In genomic region chr1:205259361-205259832, GRCh38 we compare ENCODE assay signal across 13 cellular contexts. TPM values are rescaled to one million over a fixed set of nuclear protein-coding genes. Genes with fewer than 3 reads are reported as not detected.
A peak's percentile ranks its signal among the peaks of the same experiment; 100 is the strongest.
DNase-seq lines count a peak whose midpoint lies in the region; ATAC-seq and TF ChIP-seq lines count a peak whose summit lies in the region.
"Had no signal": no experiment of that assay in that cellular context is flagged by ENCODE, and none has a peak within 500 bp of the region (broad histone marks: within the 10 kb centered on the region; RNA-seq: fewer than 3 reads in every experiment).

No MANE protein-coding gene starts in this region.

- no peak overlapping the region for H3K4me3 Mint-ChIP-seq in brain
- H3K4me3 Mint-ChIP-seq in T-helper 17 cell, result no peak overlapping the region
- H3K4me3 Mint-ChIP-seq: nephron progenitor cell; stimulated activated naive B cell treated with anti-CD40 and anti-IgM and Interleukin-4, amounts not matched to agents 10 μg/mL and 1 μg/mL and 100 μg/mL, for 72 hours had no signal

- ATAC-seq in Right ventricle myocardium superior (ENCODE audit: poor library complexity) (peak; percentile 6), upper lobe of right lung (peak; percentile 57), T-helper 17 cell (no peak), left colon (no peak)
- ATAC-seq: stimulated activated naive B cell treated with anti-CD40 and anti-IgM and Interleukin-4, amounts not matched to agents 10 μg/mL and 1 μg/mL and 100 μg/mL, for 72 hours had no signal

- H3K9me3 Mint-ChIP-seq in brain, result no peaks in the 10 kb centered on the region
- H3K9me3 Mint-ChIP-seq: nephron progenitor cell; stimulated activated naive B cell treated with anti-CD40 and anti-IgM and Interleukin-4, amounts not matched to agents 10 μg/mL and 1 μg/mL and 100 μg/mL, for 72 hours had no signal

- H3K4me3 ChIP-seq in right atrium auricular region (no peak overlapping the region), iPS-18a (ENCODE audit: low read length) (no peak overlapping the region), upper lobe of right lung (no peak overlapping the region)

- H3K36me3 Mint-ChIP-seq in brain (no peaks in the 10 kb centered on the region), T-helper 17 cell (ENCODE audit: low read depth) (no peaks in the 10 kb centered on the region)
- H3K36me3 Mint-ChIP-seq: stimulated activated naive B cell treated with anti-CD40 and anti-IgM and Interleukin-4, amounts not matched to agents 10 μg/mL and 1 μg/mL and 100 μg/mL, for 72 hours had no signal

- H3K27ac ChIP-seq in right atrium auricular region (no peak overlapping the region), iPS-18a (ENCODE audit: low read length) (no peak overlapping the region), upper lobe of right lung (peak overlapping the region; percentile 8)

- H3K27me3 ChIP-seq in right atrium auricular region (no peaks in the 10 kb centered on the region), iPS-18a (ENCODE audit: control insufficient read depth, insufficient read depth, low read length) (no peaks in the 10 kb centered on the region), upper lobe of right lung (no peaks in the 10 kb centered on the region)

- peak overlapping the region; percentile 6 for H3K9ac ChIP-seq in iPS-18a (ENCODE audit: low read length)

- H3K27me3 Mint-ChIP-seq in brain (no peaks in the 10 kb centered on the region), T-helper 17 cell (peaks cover 16% of the 10 kb centered on the region)

- intact Hi-C loops in Right ventricle myocardium superior (cut with DNase I) (loop anchor here (5.0 to 10.0 kb wide), 2 partner anchors 115 to 272 kb away; no protein-coding TSS in a partner anchor), upper lobe of right lung (cut with DNase I) (loop anchor here (10.0 kb wide), 1 partner anchor 125 kb away; no protein-coding TSS in a partner anchor), left colon (cut with DNase I, micrococcal nuclease) (loop anchor here (10.0 kb wide), 2 partner anchors 115 to 285 kb away; no protein-coding TSS in a partner anchor)

- peaks cover 70% of the 10 kb centered on the region for H3K4me1 Mint-ChIP-seq in brain
- H3K4me1 Mint-ChIP-seq in T-helper 17 cell, result peaks cover 9% of the 10 kb centered on the region

- TF ChIP-seq CTCF in right atrium auricular region (IDR thresholded peaks at IDR 0.05) (no peak), brain (conservative IDR thresholded peaks at IDR 0.05) (no peak), upper lobe of right lung (IDR thresholded peaks at IDR 0.05) (no peak)

- H3K4me1 ChIP-seq in right atrium auricular region (peaks cover 0 to 75% of the 10 kb centered on the region in 2 donors), iPS-18a (ENCODE audit: control insufficient read depth, low read depth, low read length) (peaks cover 24% of the 10 kb centered on the region), upper lobe of right lung (peaks cover 25% of the 10 kb centered on the region)

- DNase-seq in Right ventricle myocardium superior, result peak; percentile 59
- DNase-seq in right atrium auricular region (ENCODE audit: low spot score), result no peak
- no peak for DNase-seq in upper lobe of right lung
- no peak for DNase-seq in T-helper 17 cell
- no peak for DNase-seq in left colon
- DNase-seq in DMS53 (lab: John Stamatoyannopoulos, UW), result no peak
- DNase-seq: activated CD4-positive, CD25-positive, alpha-beta regulatory T cell; activated effector memory CD4-positive, alpha-beta T cell treated with anti-CD3 and anti-CD28 coated beads, Interleukin-2, amount 50 U/mL, for 16 hours; NCI-H510A treated with DMSO at 0.1 percent for 48 hours; nephron progenitor cell; stimulated activated naive B cell treated with anti-CD40 and anti-IgM and Interleukin-4, amounts not matched to agents 10 μg/mL and 1 μg/mL and 100 μg/mL, for 72 hours had no signal

- H3K9me3 ChIP-seq in right atrium auricular region (no peaks in the 10 kb centered on the region), iPS-18a (ENCODE audit: control insufficient read depth, low read depth, low read length) (no peaks in the 10 kb centered on the region), upper lobe of right lung (no peaks in the 10 kb centered on the region), T-helper 17 cell (ENCODE audit: control insufficient read depth, low read length, poor library complexity, severe bottlenecking) (no peaks in the 10 kb centered on the region)

- H3K36me3 ChIP-seq in right atrium auricular region (no peaks in the 10 kb centered on the region), iPS-18a (ENCODE audit: control insufficient read depth, low read depth, low read length) (no peaks in the 10 kb centered on the region), upper lobe of right lung (no peaks in the 10 kb centered on the region)

- H3K27ac Mint-ChIP-seq in brain (peak overlapping the region in 3 of 5 experiments; percentile 57 to 93 (median 89)), T-helper 17 cell (no peak overlapping the region)
- H3K27ac Mint-ChIP-seq: nephron progenitor cell; stimulated activated naive B cell treated with anti-CD40 and anti-IgM and Interleukin-4, amounts not matched to agents 10 μg/mL and 1 μg/mL and 100 μg/mL, for 72 hours had no signal

RNA-seq across cellular contexts. Expression of gene TMCC2, which starts 31.7 kb away (rescaled TPM):
- 1.3 TPM for total RNA-seq in Right ventricle myocardium superior
- 10 to 100 TPM in 1 of 2 donors, 1 to 10 TPM in 1; 8.5 to 11.9 TPM for total RNA-seq in right atrium auricular region
- polyA plus RNA-seq in brain (ENCODE audit: insufficient read depth, low read depth, low replicate concordance), result 106 TPM
- 4.8 TPM for total RNA-seq in upper lobe of right lung
- 10 to 100 TPM in 1 of 2 donors, under 1 TPM in 1; 0.65 to 10.2 TPM for total RNA-seq in T-helper 17 cell
- total RNA-seq in left colon, result 1 to 10 TPM in 1 of 2 donors, under 1 TPM in 1; 0.27 to 1.2 TPM

RNA-seq across cellular contexts. Expression of gene DSTYK, which starts 47.9 kb away (rescaled TPM):
- total RNA-seq in Right ventricle myocardium superior (5.3 TPM), right atrium auricular region (1 to 10 TPM; 6.7 to 8.9 TPM), upper lobe of right lung (12.7 TPM), T-helper 17 cell (10 to 100 TPM; 10.5 to 13.5 TPM), left colon (1 to 10 TPM; 4.7 to 7.0 TPM)
- polyA plus RNA-seq in brain (ENCODE audit: insufficient read depth, low read depth, low replicate concordance), result 9.4 TPM

Comparison
In these comparisons a context has a peak if more than half of its experiments do, and no peak if none do; other contexts are left out.
1. ATAC-seq: peak in Right ventricle myocardium superior (single experiment) and upper lobe of right lung (single experiment); none in T-helper 17 cell (single experiment) and left colon (single experiment).